Comparison of ENCODE assay signal across 9 cellular contexts in the genomic region with DNA sequence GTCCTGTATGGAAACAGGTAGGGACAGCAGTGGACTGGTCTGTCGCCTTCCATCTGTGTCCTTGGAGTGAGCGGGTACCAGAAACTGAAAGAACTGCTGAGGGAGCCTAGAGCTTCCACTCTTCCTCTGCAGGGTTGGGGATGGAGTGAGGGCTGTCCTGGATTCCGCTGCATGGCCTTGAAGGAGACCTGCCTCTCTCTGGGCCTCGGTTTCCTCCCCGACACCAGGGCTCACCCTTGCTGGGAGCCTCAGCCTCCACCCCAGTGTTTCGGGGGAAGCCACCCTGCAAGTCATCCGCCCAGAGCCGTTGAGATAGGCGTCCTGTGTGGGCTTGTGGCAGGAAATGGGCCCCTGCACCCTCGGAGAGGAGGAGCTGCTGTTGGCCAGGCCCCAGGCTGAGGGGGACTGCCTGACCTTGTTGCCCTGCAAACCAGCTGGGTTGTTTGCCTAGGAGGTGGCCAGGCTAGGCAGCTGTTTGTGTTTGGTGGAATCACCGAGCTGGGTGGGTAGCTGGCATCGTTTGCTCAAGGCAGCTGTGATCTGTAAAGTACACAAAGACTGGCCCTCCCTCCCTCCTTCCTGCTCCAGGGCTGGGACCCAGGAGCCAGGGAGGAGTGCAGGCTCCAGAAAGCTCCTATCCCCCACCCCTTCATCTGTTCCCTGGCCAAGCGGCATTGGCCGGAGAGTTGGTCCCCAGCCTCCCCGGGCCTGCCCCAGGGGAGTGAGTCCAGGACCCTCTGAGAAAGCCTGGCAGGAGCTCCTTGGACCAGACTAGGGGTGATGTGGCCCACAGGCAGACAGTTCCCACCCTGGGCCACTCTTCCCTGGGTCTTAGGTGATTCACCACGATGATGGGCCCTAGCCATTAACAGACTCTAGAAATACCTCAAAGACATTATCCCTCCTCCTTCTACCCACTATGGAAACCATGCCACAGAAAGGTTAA. TPM values are rescaled to one million over a fixed set of nuclear protein-coding genes. Genes with fewer than 3 reads are reported as not detected.
DNase-seq lines count a peak whose midpoint lies in the region; FAIRE-seq and TF ChIP-seq lines count a peak whose summit lies in the region.
"Had no signal": no experiment of that assay in that cellular context is flagged by ENCODE, and none has a peak within 500 bp of the region (broad histone marks: within the 10 kb centered on the region; RNA-seq: fewer than 3 reads in every experiment).

No MANE protein-coding gene starts in this region.

- no peak for TF ChIP-seq CTCF in D721Med (IDR thresholded peaks at IDR 0.05; ENCODE audit: insufficient read depth, missing control alignments)

- no peak for FAIRE-seq in frontal cortex (lab: Jason Lieb, UNC)
- no peak for FAIRE-seq in D721Med (lab: Jason Lieb, UNC)

- DNase-seq in SIG-M5 treated with dmso at 0.1 percent for 504 hours (lab: John Stamatoyannopoulos, UW; ENCODE audit: unreplicated experiment) (peak; percentile 81), SIG-M5 (lab: John Stamatoyannopoulos, UW) (no peak), Kasumi-1 (lab: John Stamatoyannopoulos, UW) (peak; percentile 97), frontal cortex (ENCODE audit: low spot score in 2 of 2) (peak; percentile 13 to 33), occipital lobe (lab: John Stamatoyannopoulos, UW) (no peak), D721Med (ENCODE audit: insufficient read length, low spot score) (no peak)
- DNase-seq in activated CD4-positive, alpha-beta T cell treated with anti-CD3 and anti-CD28 coated beads for 48 hours = peak; percentile 77
- DNase-seq in stimulated activated CD4-positive, alpha-beta T cell treated with anti-CD3 and anti-CD28 coated beads, Interleukin-2, amount 100 ng/mL, for 24 hours = peak; percentile 69 to 77

RNA-seq across cellular contexts. Expression of a gene that starts 1.3 kb away (rescaled TPM):
- total RNA-seq in frontal cortex (0.82 TPM), occipital lobe (1.1 TPM)

RNA-seq across cellular contexts. Expression of a gene that starts 10.1 kb away (rescaled TPM):
- 4.1 TPM for total RNA-seq in frontal cortex
- 7.0 TPM for total RNA-seq in occipital lobe

RNA-seq across cellular contexts. Expression of a gene that starts 25.6 kb away (rescaled TPM):
- total RNA-seq in frontal cortex (0.41 TPM), occipital lobe (0.16 TPM)
- total RNA-seq: cardiac muscle cell had no signal

RNA-seq across cellular contexts. Expression of a gene that starts 37.8 kb away (rescaled TPM):
- total RNA-seq in frontal cortex = 13.9 TPM
- 17.3 TPM for total RNA-seq in occipital lobe

Comparison
In these comparisons a context has a peak if more than half of its experiments do, and no peak if none do; other contexts are left out.
1. DNase-seq: peak in SIG-M5 treated with dmso at 0.1 percent for 504 hours (single experiment), Kasumi-1 (2 of 2), activated CD4-positive, alpha-beta T cell treated with anti-CD3 and anti-CD28 coated beads for 48 hours (single experiment), frontal cortex (2 of 2) and stimulated activated CD4-positive, alpha-beta T cell treated with anti-CD3 and anti-CD28 coated beads, Interleukin-2, amount 100 ng/mL, for 24 hours (2 of 2); none in SIG-M5 (single experiment), occipital lobe (single experiment) and D721Med (single experiment).